23 cellular contexts compared by ENCODE assay signal in genomic region chr2:220071716-220072115, GRCh38.
"Had no signal": no experiment of that assay in that cellular context is flagged by ENCODE, and none has a peak within 500 bp of the region (broad histone marks: within the 10 kb centered on the region; RNA-seq: fewer than 3 reads in every experiment).

No MANE protein-coding gene starts in this region.

- H3K4me1 ChIP-seq: colonic mucosa, esophagus squamous epithelium, gastrocnemius medialis had no signal

- H3K9me3 ChIP-seq: colonic mucosa, esophagus squamous epithelium, gastrocnemius medialis, thoracic aorta had no signal

- H3K27ac Mint-ChIP-seq: activated naive CD4-positive, alpha-beta T cell treated with anti-CD3 and anti-CD28 coated beads, Interleukin-2, amount 50 U/mL, for 72 hours; activated T-cell treated with anti-CD3 and anti-CD28 coated beads, Interleukin-2, amount 50 U/mL, for 24 hours; activated T-helper 17 cell treated with anti-CD3 and anti-CD28 coated beads, Interleukin-2, amount 50 U/mL, for 72 hours; naive B cell; progenitor cell of endocrine pancreas; T-cell had no signal

- H3K27me3 ChIP-seq: colonic mucosa, gastrocnemius medialis had no signal

- DNase-seq: activated CD8-positive, alpha-beta memory T cell treated with anti-CD3 and anti-CD28 coated beads for 24 hours; activated CD8-positive, alpha-beta memory T cell treated with anti-CD3 and anti-CD28 coated beads, Interleukin-2, amount 50 U/mL, for 4 hours; activated T-cell treated with anti-CD3 and anti-CD28 coated beads, Interleukin-2, amount 50 U/mL, for 24 hours; colonic mucosa; dorsolateral prefrontal cortex; esophagus squamous epithelium; gastrocnemius medialis; head of caudate nucleus; hypothalamus; left cardiac atrium; mesendoderm; naive B cell; stimulated activated CD4-positive, alpha-beta T cell treated with anti-CD3 and anti-CD28 coated beads, Interleukin-2, amount 100 ng/mL, for 48 hours; stimulated activated CD8-positive, alpha-beta memory T cell treated with anti-CD3 and anti-CD28 coated beads, Interleukin-4, amount 100 ng/mL, for 48 hours; stimulated activated naive CD4-positive, alpha-beta T cell; T-cell had no signal

- H3K27ac ChIP-seq: colonic mucosa, dorsolateral prefrontal cortex, esophagus squamous epithelium, gastrocnemius medialis, thoracic aorta had no signal

- H3K9me3 Mint-ChIP-seq: activated naive CD4-positive, alpha-beta T cell treated with anti-CD3 and anti-CD28 coated beads, Interleukin-2, amount 50 U/mL, for 72 hours; activated T-cell treated with anti-CD3 and anti-CD28 coated beads, Interleukin-2, amount 50 U/mL, for 24 hours; activated T-helper 17 cell treated with anti-CD3 and anti-CD28 coated beads, Interleukin-2, amount 50 U/mL, for 72 hours had no signal

- H3K27me3 Mint-ChIP-seq: activated T-cell treated with anti-CD3 and anti-CD28 coated beads, Interleukin-2, amount 50 U/mL, for 24 hours; progenitor cell of endocrine pancreas had no signal

- H3K4me3 Mint-ChIP-seq: activated T-cell treated with anti-CD3 and anti-CD28 coated beads, Interleukin-2, amount 50 U/mL, for 24 hours; activated T-helper 17 cell treated with anti-CD3 and anti-CD28 coated beads, Interleukin-2, amount 50 U/mL, for 72 hours; naive B cell; T-cell had no signal

- H3K36me3 ChIP-seq: colonic mucosa, esophagus squamous epithelium, gastrocnemius medialis, thoracic aorta had no signal

- H3K36me3 Mint-ChIP-seq: activated naive CD4-positive, alpha-beta T cell treated with anti-CD3 and anti-CD28 coated beads, Interleukin-2, amount 50 U/mL, for 72 hours; naive B cell; T-cell had no signal

- H3K4me3 ChIP-seq: colonic mucosa, dorsolateral prefrontal cortex, esophagus squamous epithelium, gastrocnemius medialis, thoracic aorta had no signal

- FAIRE-seq: astrocyte, bronchial epithelial cell, islet of Langerhans had no signal

- H3K4me1 Mint-ChIP-seq: activated T-helper 17 cell treated with anti-CD3 and anti-CD28 coated beads, Interleukin-2, amount 50 U/mL, for 72 hours; naive B cell; T-cell had no signal

- ATAC-seq: activated naive CD4-positive, alpha-beta T cell treated with anti-CD3 and anti-CD28 coated beads, Interleukin-2, amount 50 U/mL, for 72 hours; activated T-helper 17 cell treated with anti-CD3 and anti-CD28 coated beads, Interleukin-2, amount 50 U/mL, for 72 hours; gastrocnemius medialis; left cardiac atrium; T-cell had no signal
